ENCODE assay signal across 19 cellular contexts in genomic region chr12:62446741-62447452, GRCh38.
"Had no signal": no experiment of that assay in that cellular context is flagged by ENCODE, and none has a peak within 500 bp of the region (broad histone marks: within the 10 kb centered on the region; RNA-seq: fewer than 3 reads in every experiment).

No MANE protein-coding gene starts in this region.

- DNase-seq: dermis blood vessel endothelial cell; endodermal cell; erythroblast; foreskin keratinocyte; immature natural killer cell; left ventricle myocardium inferior; lower lobe of right lung; nucleus accumbens; ovary; right cardiac atrium; stimulated activated CD4-positive, alpha-beta T cell treated with anti-CD3 and anti-CD28 coated beads, Interleukin-2, amount 100 ng/mL, for 48 hours; stimulated activated naive CD8-positive, alpha-beta T cell treated with anti-CD3 and anti-CD28 coated beads, Interleukin-15, Interleukin-2, amounts not matched to agents 100 U/mL and 50 U/mL, for 24 hours; tibial artery; upper lobe of right lung had no signal

- H3K9ac ChIP-seq: neural progenitor cell had no signal

- H3K27ac ChIP-seq: foreskin keratinocyte, left ventricle myocardium inferior, lower lobe of right lung, neural progenitor cell, ovary, tibial artery, upper lobe of right lung had no signal

- H3K4me1 Mint-ChIP-seq: endodermal cell, immature natural killer cell, memory B cell, mesothelial cell of epicardium, neural progenitor cell had no signal

- H3K27ac Mint-ChIP-seq: endodermal cell; immature natural killer cell; memory B cell; mesothelial cell of epicardium; natural killer cell treated with Interleukin-12 subunit alpha and Interleukin-12 subunit beta and Interleukin-15 and Interleukin-18, amount 100 ng/mL, for 72 hours; neural progenitor cell had no signal

- H3K27me3 ChIP-seq: ovary, tibial artery, upper lobe of right lung had no signal

- H3K36me3 Mint-ChIP-seq: neural progenitor cell had no signal

- H3K4me2 ChIP-seq: neural progenitor cell, smooth muscle cell had no signal

- H3K4me1 ChIP-seq: foreskin keratinocyte, left ventricle myocardium inferior, lower lobe of right lung, neural progenitor cell, tibial artery, upper lobe of right lung had no signal

- H2AFZ ChIP-seq: neural progenitor cell had no signal

- H3K27me3 Mint-ChIP-seq: memory B cell had no signal

- H3K36me3 ChIP-seq: left ventricle myocardium inferior, lower lobe of right lung, neural progenitor cell, ovary, tibial artery, upper lobe of right lung had no signal

- H3K4me3 Mint-ChIP-seq: endodermal cell; immature natural killer cell; memory B cell; mesothelial cell of epicardium; natural killer cell treated with Interleukin-12 subunit alpha and Interleukin-12 subunit beta and Interleukin-15 and Interleukin-18, amount 100 ng/mL, for 72 hours; neural progenitor cell had no signal

- H3K4me3 ChIP-seq: left ventricle myocardium inferior, lower lobe of right lung, neural progenitor cell, ovary, smooth muscle cell, tibial artery, upper lobe of right lung had no signal

- ATAC-seq: foreskin keratinocyte; lower lobe of right lung; natural killer cell treated with Interleukin-12 subunit alpha and Interleukin-12 subunit beta and Interleukin-15 and Interleukin-18, amount 100 ng/mL, for 72 hours; right cardiac atrium; stimulated activated naive CD8-positive, alpha-beta T cell treated with anti-CD3 and anti-CD28 coated beads, Interleukin-15, Interleukin-2, amounts not matched to agents 100 U/mL and 50 U/mL, for 24 hours; upper lobe of right lung had no signal

- H3K9me3 ChIP-seq: ovary, upper lobe of right lung had no signal
